8 cellular contexts compared by ENCODE assay signal in the genomic region with DNA sequence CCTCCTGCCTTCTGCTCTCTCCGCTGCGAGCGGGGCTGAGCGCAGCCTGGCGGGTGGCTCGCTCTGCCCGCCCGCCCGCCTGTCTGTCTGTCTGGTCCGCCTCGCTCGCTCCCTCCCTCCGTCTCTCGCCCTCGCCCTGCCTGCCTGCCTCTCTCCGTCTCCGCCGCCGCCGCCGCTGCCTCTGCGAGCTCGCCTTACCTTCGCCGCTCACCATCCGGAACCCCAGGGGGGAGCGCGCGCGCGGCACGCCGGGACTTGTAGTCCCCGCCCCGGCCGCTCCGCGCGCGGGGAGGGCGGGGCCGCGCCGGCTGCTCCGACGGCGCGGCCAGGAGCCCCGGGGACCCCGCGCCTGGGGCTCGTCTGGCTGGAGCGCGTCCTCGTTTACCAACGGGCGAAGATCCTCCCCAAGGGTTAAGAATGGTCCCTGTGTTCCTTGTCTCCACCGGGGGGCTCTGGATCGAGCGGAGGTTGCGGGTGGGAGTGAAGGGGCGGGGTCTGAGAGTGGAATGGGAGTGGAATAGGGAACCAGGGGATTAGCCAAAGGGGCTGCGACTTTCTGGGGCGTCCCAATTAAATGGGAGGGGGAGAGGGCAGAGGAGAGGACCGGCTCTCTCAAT. TPM values are rescaled to one million over a fixed set of nuclear protein-coding genes. Genes with fewer than 3 reads are reported as not detected.
DNase-seq lines count a peak whose midpoint lies in the region; ATAC-seq and TF ChIP-seq lines count a peak whose summit lies in the region.

A gene with protein sequence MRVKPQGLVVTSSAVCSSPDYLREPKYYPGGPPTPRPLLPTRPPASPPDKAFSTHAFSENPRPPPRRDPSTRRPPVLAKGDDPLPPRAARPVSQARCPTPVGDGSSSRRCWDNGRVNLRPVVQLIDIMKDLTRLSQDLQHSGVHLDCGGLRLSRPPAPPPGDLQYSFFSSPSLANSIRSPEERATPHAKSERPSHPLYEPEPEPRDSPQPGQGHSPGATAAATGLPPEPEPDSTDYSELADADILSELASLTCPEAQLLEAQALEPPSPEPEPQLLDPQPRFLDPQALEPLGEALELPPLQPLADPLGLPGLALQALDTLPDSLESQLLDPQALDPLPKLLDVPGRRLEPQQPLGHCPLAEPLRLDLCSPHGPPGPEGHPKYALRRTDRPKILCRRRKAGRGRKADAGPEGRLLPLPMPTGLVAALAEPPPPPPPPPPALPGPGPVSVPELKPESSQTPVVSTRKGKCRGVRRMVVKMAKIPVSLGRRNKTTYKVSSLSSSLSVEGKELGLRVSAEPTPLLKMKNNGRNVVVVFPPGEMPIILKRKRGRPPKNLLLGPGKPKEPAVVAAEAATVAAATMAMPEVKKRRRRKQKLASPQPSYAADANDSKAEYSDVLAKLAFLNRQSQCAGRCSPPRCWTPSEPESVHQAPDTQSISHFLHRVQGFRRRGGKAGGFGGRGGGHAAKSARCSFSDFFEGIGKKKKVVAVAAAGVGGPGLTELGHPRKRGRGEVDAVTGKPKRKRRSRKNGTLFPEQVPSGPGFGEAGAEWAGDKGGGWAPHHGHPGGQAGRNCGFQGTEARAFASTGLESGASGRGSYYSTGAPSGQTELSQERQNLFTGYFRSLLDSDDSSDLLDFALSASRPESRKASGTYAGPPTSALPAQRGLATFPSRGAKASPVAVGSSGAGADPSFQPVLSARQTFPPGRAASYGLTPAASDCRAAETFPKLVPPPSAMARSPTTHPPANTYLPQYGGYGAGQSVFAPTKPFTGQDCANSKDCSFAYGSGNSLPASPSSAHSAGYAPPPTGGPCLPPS (N-terminal part only) (minus strand): TSS at position 183 of the 617 bp plus-strand sequence. CDS start 52,029 bp downstream, outside the sequence.

- peak; percentile 96 for DNase-seq in GM13977 (ENCODE audit: low spot score)
- peak; percentile 88 for DNase-seq in NCI-H510A treated with DMSO at 0.1 percent for 48 hours (lab: John Stamatoyannopoulos, UW)
- DNase-seq in activated CD4-positive, alpha-beta T cell treated with anti-CD3 and anti-CD28 coated beads for 36 hours, result peak; percentile 96
- DNase-seq in cerebellum (ENCODE audit: low spot score), result peak; percentile 92
- DNase-seq in kidney glomerular epithelial cell (lab: John Stamatoyannopoulos, UW), result peak; percentile 71
- DNase-seq in stimulated activated CD4-positive, alpha-beta T cell treated with anti-CD3 and anti-CD28 coated beads, Interleukin-15, amount 100 ng/mL, for 1 hour (ENCODE audit: low read depth in 1 of 2, low spot score in 1 of 2), result peak; percentile 85 to 86

- H3K9me3 Mint-ChIP-seq in activated CD4-positive, alpha-beta T cell treated with anti-CD3 and anti-CD28 coated beads for 36 hours (ENCODE audit: low read depth), result no peaks in the 10 kb centered on the region

- no peaks in the 10 kb centered on the region for H3K36me3 Mint-ChIP-seq in activated CD4-positive, alpha-beta T cell treated with anti-CD3 and anti-CD28 coated beads for 36 hours (ENCODE audit: low read depth)

- ATAC-seq in HG03175 (IDR thresholded peaks at IDR 0.05; ENCODE audit: unreplicated experiment), result peak; percentile 64
- ATAC-seq in activated CD4-positive, alpha-beta T cell treated with anti-CD3 and anti-CD28 coated beads for 36 hours, result peak; percentile 77
- no peak for ATAC-seq in GM18861 (IDR thresholded peaks at IDR 0.05; ENCODE audit: unreplicated experiment)

- intact Hi-C loops in activated CD4-positive, alpha-beta T cell treated with anti-CD3 and anti-CD28 coated beads for 36 hours (cut with DNase I, micrococcal nuclease), result loop anchor here (1.0 to 10.0 kb wide), 13 partner anchors 36 to 370 kb away; a partner anchor contains a TSS

- H3K4me3 Mint-ChIP-seq in activated CD4-positive, alpha-beta T cell treated with anti-CD3 and anti-CD28 coated beads for 36 hours, result peak within 1 kb of the TSS; percentile 91

- POLR2A ChIA-PET in activated CD4-positive, alpha-beta T cell treated with anti-CD3 and anti-CD28 coated beads for 36 hours (lab: Charles Lee), result interaction anchor here (1.0 to 1.3 kb wide), 2 partner anchors 59 to 81 kb away, joined by 3 read pairs; no protein-coding TSS in a partner anchor

- H3K27ac Mint-ChIP-seq in activated CD4-positive, alpha-beta T cell treated with anti-CD3 and anti-CD28 coated beads for 36 hours, result peak within 1 kb of the TSS; percentile 70

- H3K27me3 Mint-ChIP-seq in activated CD4-positive, alpha-beta T cell treated with anti-CD3 and anti-CD28 coated beads for 36 hours, result no peaks in the 10 kb centered on the region

- no peak for TF ChIP-seq CTCF in GM13977 (IDR thresholded peaks at IDR 0.05; ENCODE audit: extremely low read depth, insufficient read depth, missing control alignments)

- in situ Hi-C loops in GM13977 (cut with MboI; ENCODE audit: low pct_unique_long_range_greater_than_20kb, low sequenced_read_pairs, unreplicated experiment), result no loop called here

- peaks cover 34% of the 10 kb centered on the region for H3K4me1 Mint-ChIP-seq in activated CD4-positive, alpha-beta T cell treated with anti-CD3 and anti-CD28 coated beads for 36 hours

- CTCF ChIA-PET in activated CD4-positive, alpha-beta T cell treated with anti-CD3 and anti-CD28 coated beads for 36 hours (lab: Charles Lee), result interaction anchor here (0.8 to 6.7 kb wide), 11 partner anchors 35 to 305 kb away, joined by 3 to 172 read pairs (median 4); a partner anchor contains a TSS

RNA-seq across cellular contexts. Expression of the gene that starts here (rescaled TPM):
- 10 to 100 TPM; 10.3 to 12.1 TPM for total RNA-seq in activated CD4-positive, alpha-beta T cell treated with anti-CD3 and anti-CD28 coated beads for 36 hours
- 26.5 TPM for total RNA-seq in cerebellum
